Comparison of ENCODE assay signal across 20 cellular contexts in the genomic region with DNA sequence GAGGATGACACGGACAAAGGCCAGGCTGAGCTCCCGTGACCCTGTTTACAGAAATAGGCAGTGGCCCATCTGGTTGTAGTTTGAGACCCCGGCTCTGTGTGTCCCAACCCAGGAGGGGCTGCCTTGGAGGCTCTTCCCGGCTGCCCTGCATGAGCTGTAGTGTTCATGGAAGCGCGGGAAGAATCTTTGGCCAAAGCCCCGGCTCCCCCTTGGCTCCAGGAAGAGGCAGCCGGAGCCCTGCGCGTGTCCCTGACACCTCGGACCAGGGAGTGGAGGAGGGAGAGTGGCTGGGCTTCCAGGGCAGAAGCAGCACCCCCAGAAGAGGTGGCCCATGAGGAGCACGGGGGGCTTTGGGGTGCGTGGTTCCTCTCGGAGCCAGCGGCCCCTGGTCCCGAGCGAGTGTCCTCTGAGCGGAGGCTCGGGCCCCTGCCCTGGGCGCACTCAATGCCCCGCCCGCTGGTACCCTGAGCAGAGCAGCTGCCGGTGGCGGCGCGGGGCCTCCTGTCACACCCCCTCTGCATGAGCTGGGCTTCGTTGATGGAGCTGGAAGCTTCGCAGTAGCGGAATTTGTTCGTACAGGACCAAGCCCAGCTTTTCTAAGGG. TPM values are rescaled to one million over a fixed set of nuclear protein-coding genes. Genes with fewer than 3 reads are reported as not detected.
DNase-seq lines count a peak whose midpoint lies in the region; TF ChIP-seq lines count a peak whose summit lies in the region.
"Had no signal": no experiment of that assay in that cellular context is flagged by ENCODE, and none has a peak within 500 bp of the region (broad histone marks: within the 10 kb centered on the region; RNA-seq: fewer than 3 reads in every experiment).

No MANE protein-coding gene starts in this region.

- H3K36me3 Mint-ChIP-seq in activated CD4-positive, alpha-beta memory T cell treated with anti-CD3 and anti-CD28 coated beads, Interleukin-2, amount 10 ng/mL, durations not matched to agents 7 days and 5 days (ENCODE audit: low read depth): no peaks in the 10 kb centered on the region
- H3K36me3 Mint-ChIP-seq in activated CD4-positive, alpha-beta memory T cell treated with anti-CD3 and anti-CD28 coated beads for 36 hours: no peaks in the 10 kb centered on the region
- no peaks in the 10 kb centered on the region for H3K36me3 Mint-ChIP-seq in osteocyte (ENCODE audit: unreplicated experiment)
- H3K36me3 Mint-ChIP-seq: CD4-positive, alpha-beta memory T cell had no signal

- H3K4me2 ChIP-seq in hepatocyte: no peak overlapping the region
- H3K4me2 ChIP-seq: KMS-11 had no signal

- H3K4me1 Mint-ChIP-seq in activated CD4-positive, alpha-beta memory T cell treated with anti-CD3 and anti-CD28 coated beads, Interleukin-2, amount 10 ng/mL, durations not matched to agents 7 days and 5 days: peaks cover 5% of the 10 kb centered on the region
- H3K4me1 Mint-ChIP-seq in activated CD4-positive, alpha-beta memory T cell treated with anti-CD3 and anti-CD28 coated beads for 36 hours (ENCODE audit: low read depth): peaks cover 2% of the 10 kb centered on the region
- no peaks in the 10 kb centered on the region for H3K4me1 Mint-ChIP-seq in osteocyte (ENCODE audit: unreplicated experiment)

- no peaks in the 10 kb centered on the region for H3K79me2 ChIP-seq in hepatocyte

- CTCF ChIA-PET in activated CD4-positive, alpha-beta memory T cell treated with anti-CD3 and anti-CD28 coated beads, Interleukin-2, amount 10 ng/mL, durations not matched to agents 7 days and 5 days (lab: Charles Lee): no interaction called here
- CTCF ChIA-PET in activated CD4-positive, alpha-beta memory T cell treated with anti-CD3 and anti-CD28 coated beads for 36 hours (lab: Charles Lee): no interaction called here

- intact Hi-C loops in activated CD4-positive, alpha-beta memory T cell treated with anti-CD3 and anti-CD28 coated beads for 36 hours (cut with micrococcal nuclease): no loop called here

- POLR2A ChIA-PET in activated CD4-positive, alpha-beta memory T cell treated with anti-CD3 and anti-CD28 coated beads, Interleukin-2, amount 10 ng/mL, durations not matched to agents 7 days and 5 days (lab: Charles Lee): interaction anchor here (0.7 kb wide), 1 partner anchor 36 kb away, joined by 3 read pairs; no protein-coding TSS in a partner anchor
- POLR2A ChIA-PET in activated CD4-positive, alpha-beta memory T cell treated with anti-CD3 and anti-CD28 coated beads for 36 hours (lab: Charles Lee): no interaction called here

- no peaks in the 10 kb centered on the region for H4K20me1 ChIP-seq in hepatocyte (ENCODE audit: insufficient read depth, poor library complexity, severe bottlenecking)

- no peak overlapping the region for H3K27ac Mint-ChIP-seq in activated CD4-positive, alpha-beta memory T cell treated with anti-CD3 and anti-CD28 coated beads, Interleukin-2, amount 10 ng/mL, durations not matched to agents 7 days and 5 days
- H3K27ac Mint-ChIP-seq in activated CD4-positive, alpha-beta memory T cell treated with anti-CD3 and anti-CD28 coated beads for 36 hours: no peak overlapping the region
- H3K27ac Mint-ChIP-seq in osteocyte (ENCODE audit: unreplicated experiment): no peak overlapping the region

- no peaks in the 10 kb centered on the region for H3K36me3 ChIP-seq in hepatocyte (replicated peaks; ENCODE audit: insufficient read depth, low read depth)

- H3K27ac ChIP-seq in hepatocyte: no peak overlapping the region
- H3K27ac ChIP-seq: KMS-11 had no signal

- in situ Hi-C loops in GM13977 (cut with MboI; ENCODE audit: low pct_unique_long_range_greater_than_20kb, low sequenced_read_pairs, unreplicated experiment): no loop called here

- peaks cover 35% of the 10 kb centered on the region for H3K27me3 Mint-ChIP-seq in activated CD4-positive, alpha-beta memory T cell treated with anti-CD3 and anti-CD28 coated beads, Interleukin-2, amount 10 ng/mL, durations not matched to agents 7 days and 5 days
- peaks cover 27% of the 10 kb centered on the region for H3K27me3 Mint-ChIP-seq in activated CD4-positive, alpha-beta memory T cell treated with anti-CD3 and anti-CD28 coated beads for 36 hours
- peaks cover 48% of the 10 kb centered on the region for H3K27me3 Mint-ChIP-seq in osteocyte (ENCODE audit: unreplicated experiment)

- no peak overlapping the region for H2AFZ ChIP-seq in hepatocyte

- WGBS in hepatocyte (ENCODE audit: low lambda C conversion rate, missing lambda C conversion rate): 86% methylated on average over 30 of the region's 30 CpGs

- peak; percentile 9 for DNase-seq in activated CD4-positive, alpha-beta memory T cell treated with anti-CD3 and anti-CD28 coated beads, Interleukin-2, amount 10 ng/mL, durations not matched to agents 7 days and 5 days
- no peak for DNase-seq in activated CD4-positive, alpha-beta memory T cell treated with anti-CD3 and anti-CD28 coated beads for 36 hours
- DNase-seq in GM13977 (ENCODE audit: low spot score): peak; percentile 17
- DNase-seq in ecto neural progenitor cell (ENCODE audit: low spot score): peak; percentile 37
- peak; percentile 79 for DNase-seq in osteocyte (ENCODE audit: extremely low spot score, unreplicated experiment)
- DNase-seq in hepatocyte (ENCODE audit: low spot score): no peak
- no peak for DNase-seq in activated gamma-delta T cell (lab: John Stamatoyannopoulos, UW)
- no peak for DNase-seq in HK-2 (ENCODE audit: unreplicated experiment)
- DNase-seq: DMS79 treated with DMSO at 0.1 percent for 48 hours, NCI-H1417, NCI-H187, NCI-H345, NCI-H524 treated with DMSO at 0.1 percent for 48 hours, PC-3 had no signal

- no peak overlapping the region for H3K4me3 ChIP-seq in hepatocyte

- TF ChIP-seq CTCF in GM13977 (IDR thresholded peaks at IDR 0.05; ENCODE audit: extremely low read depth, insufficient read depth, missing control alignments) (no peak), osteocyte (IDR thresholded peaks at IDR 0.05) (no peak), hepatocyte (IDR thresholded peaks at IDR 0.05; ENCODE audit: poor library complexity) (no peak)

- no peaks in the 10 kb centered on the region for H3K4me1 ChIP-seq in hepatocyte (ENCODE audit: insufficient read depth)

- peaks cover 27% of the 10 kb centered on the region for H3K27me3 ChIP-seq in hepatocyte

- no peaks in the 10 kb centered on the region for H3K9me2 ChIP-seq in hepatocyte (replicated peaks; ENCODE audit: insufficient read depth)

- H3K4me3 Mint-ChIP-seq in activated CD4-positive, alpha-beta memory T cell treated with anti-CD3 and anti-CD28 coated beads, Interleukin-2, amount 10 ng/mL, durations not matched to agents 7 days and 5 days: no peak overlapping the region
- no peak overlapping the region for H3K4me3 Mint-ChIP-seq in activated CD4-positive, alpha-beta memory T cell treated with anti-CD3 and anti-CD28 coated beads for 36 hours
- no peak overlapping the region for H3K4me3 Mint-ChIP-seq in osteocyte (ENCODE audit: unreplicated experiment)

- H3K9me3 Mint-ChIP-seq in activated CD4-positive, alpha-beta memory T cell treated with anti-CD3 and anti-CD28 coated beads, Interleukin-2, amount 10 ng/mL, durations not matched to agents 7 days and 5 days: no peaks in the 10 kb centered on the region
- H3K9me3 Mint-ChIP-seq in activated CD4-positive, alpha-beta memory T cell treated with anti-CD3 and anti-CD28 coated beads for 36 hours: no peaks in the 10 kb centered on the region
- H3K9me3 Mint-ChIP-seq in osteocyte (ENCODE audit: unreplicated experiment): no peaks in the 10 kb centered on the region

- no peaks in the 10 kb centered on the region for H3K9me3 ChIP-seq in hepatocyte (ENCODE audit: low read depth)

RNA-seq across cellular contexts. Expression of a gene that starts 21.7 kb away (rescaled TPM):
- 1 to 10 TPM; 5.2 to 5.7 TPM for total RNA-seq in activated CD4-positive, alpha-beta memory T cell treated with anti-CD3 and anti-CD28 coated beads, Interleukin-2, amount 10 ng/mL, durations not matched to agents 7 days and 5 days
- total RNA-seq in activated CD4-positive, alpha-beta memory T cell treated with anti-CD3 and anti-CD28 coated beads for 36 hours: 1 to 10 TPM; 3.4 to 4.7 TPM
- total RNA-seq in osteocyte (2.5 and 3.6 TPM in 2 replicates), hepatocyte (14.7 and 17.3 TPM in 2 replicates)
- polyA plus RNA-seq in hepatocyte: 10.1 and 10.5 TPM in 2 replicates
- total RNA-seq: H1 had no signal

RNA-seq across cellular contexts. Expression of a gene that starts 35.7 kb away (rescaled TPM):
- not detected for total RNA-seq in activated CD4-positive, alpha-beta memory T cell treated with anti-CD3 and anti-CD28 coated beads, Interleukin-2, amount 10 ng/mL, durations not matched to agents 7 days and 5 days
- not detected for total RNA-seq in activated CD4-positive, alpha-beta memory T cell treated with anti-CD3 and anti-CD28 coated beads for 36 hours
- total RNA-seq in osteocyte: not detected in 2 replicates
- total RNA-seq in hepatocyte: 0.04 TPM in 1 of 2 replicates, not detected in the other
- polyA plus RNA-seq in hepatocyte: 0.38 and 0.53 TPM in 2 replicates
- total RNA-seq: CD4-positive, alpha-beta memory T cell; H1; HT-29; M059J; PC-3 had no signal
- polyA plus RNA-seq: BJ; CD4-positive, alpha-beta memory T cell; H1 had no signal

RNA-seq across cellular contexts. Expression of a gene that starts 44.7 kb away (rescaled TPM):
- not detected for total RNA-seq in activated CD4-positive, alpha-beta memory T cell treated with anti-CD3 and anti-CD28 coated beads, Interleukin-2, amount 10 ng/mL, durations not matched to agents 7 days and 5 days
- total RNA-seq in activated CD4-positive, alpha-beta memory T cell treated with anti-CD3 and anti-CD28 coated beads for 36 hours: not detected
- total RNA-seq in osteocyte: not detected in 2 replicates
- not detected in 2 replicates for total RNA-seq in hepatocyte
- not detected in 2 replicates for polyA plus RNA-seq in hepatocyte
- total RNA-seq: CD4-positive, alpha-beta memory T cell; H1; HT-29; M059J; PC-3 had no signal
- polyA plus RNA-seq: BJ; CD4-positive, alpha-beta memory T cell; H1 had no signal

Comparison
In these comparisons a context has a peak if more than half of its experiments do, and no peak if none do; other contexts are left out.
1. DNase-seq: peak in activated CD4-positive, alpha-beta memory T cell treated with anti-CD3 and anti-CD28 coated beads, Interleukin-2, amount 10 ng/mL, durations not matched to agents 7 days and 5 days (single experiment), GM13977 (single experiment), ecto neural progenitor cell (single experiment) and osteocyte (single experiment); none in activated CD4-positive, alpha-beta memory T cell treated with anti-CD3 and anti-CD28 coated beads for 36 hours (single experiment), hepatocyte (single experiment), activated gamma-delta T cell (single experiment) and HK-2 (single experiment).